In genomic region chr5:99034336-99034735, GRCh38 we compare ENCODE assay signal across 9 cellular contexts.
DNase-seq lines count a peak whose midpoint lies in the region; ATAC-seq and TF ChIP-seq lines count a peak whose summit lies in the region.
"Had no signal": no experiment of that assay in that cellular context is flagged by ENCODE, and none has a peak within 500 bp of the region (broad histone marks: within the 10 kb centered on the region; RNA-seq: fewer than 3 reads in every experiment).

No MANE protein-coding gene starts in this region.

- no peak for DNase-seq in activated CD4-positive, alpha-beta T cell treated with anti-CD3 and anti-CD28 coated beads for 36 hours
- no peak for DNase-seq in activated CD4-positive, alpha-beta T cell treated with anti-CD3 and anti-CD28 coated beads, Interleukin-2, amount 50 U/mL, for 1 hour
- DNase-seq in OCI-M1 (lab: John Stamatoyannopoulos, UW) (peak; percentile 83), spleen (no peak), glutamatergic neuron (no peak), islet precursor cell (no peak)
- DNase-seq in effector memory CD8-positive, alpha-beta T cell: no peak
- DNase-seq: NCI-H2081 treated with DMSO at 0.1 percent for 48 hours had no signal

- H3K4me1 ChIP-seq in spleen: peaks cover 25 to 70% (median 47%) of the 10 kb centered on the region in 6 donors

- peaks cover 0 to under 1% (median 0%) of the 10 kb centered on the region in 8 donors for H3K9me3 ChIP-seq in spleen

- no peak overlapping the region for H3K4me3 ChIP-seq in spleen

- TF ChIP-seq POLR2A in spleen (IDR thresholded peaks at IDR 0.05): no peak

- TF ChIP-seq CTCF in spleen (IDR thresholded peaks at IDR 0.05 in 8 of 11, conservative IDR thresholded peaks at IDR 0.05 in 3 of 11) (no peak), glutamatergic neuron (IDR thresholded peaks at IDR 0.05; ENCODE audit: partially characterized antibody, unreplicated experiment) (no peak)

- POLR2A ChIA-PET in activated CD4-positive, alpha-beta T cell treated with anti-CD3 and anti-CD28 coated beads for 36 hours (lab: Charles Lee): no interaction called here

- peak overlapping the region in 7 of 8 donors; percentile 74 to 87 (median 84) for H3K27ac ChIP-seq in spleen

- no peak for ATAC-seq in activated CD4-positive, alpha-beta T cell treated with anti-CD3 and anti-CD28 coated beads for 36 hours
- no peak for ATAC-seq in effector memory CD8-positive, alpha-beta T cell (replicated peaks)
- no peak for ATAC-seq in HG03565 (IDR thresholded peaks at IDR 0.05; ENCODE audit: unreplicated experiment)

- WGBS in spleen, 5 donors: 43 to 56% (median 51%) methylated on average over 1 of the region's 1 CpG

- CTCF ChIA-PET in activated CD4-positive, alpha-beta T cell treated with anti-CD3 and anti-CD28 coated beads for 36 hours (lab: Charles Lee): no interaction called here

- no peaks in the 10 kb centered on the region for H3K27me3 Mint-ChIP-seq in activated CD4-positive, alpha-beta T cell treated with anti-CD3 and anti-CD28 coated beads for 36 hours
- H3K27me3 Mint-ChIP-seq in effector memory CD8-positive, alpha-beta T cell: no peaks in the 10 kb centered on the region
- no peaks in the 10 kb centered on the region for H3K27me3 Mint-ChIP-seq in glutamatergic neuron (ENCODE audit: unreplicated experiment)

- H3K36me3 ChIP-seq in spleen: no peaks in the 10 kb centered on the region

- peaks cover 10% of the 10 kb centered on the region for H3K9me3 Mint-ChIP-seq in activated CD4-positive, alpha-beta T cell treated with anti-CD3 and anti-CD28 coated beads for 36 hours (ENCODE audit: low read depth)
- peaks cover 9 to 17% of the 10 kb centered on the region in 2 donors for H3K9me3 Mint-ChIP-seq in effector memory CD8-positive, alpha-beta T cell
- no peaks in the 10 kb centered on the region for H3K9me3 Mint-ChIP-seq in glutamatergic neuron (ENCODE audit: unreplicated experiment)

- no peaks in the 10 kb centered on the region for H3K27me3 ChIP-seq in spleen (replicated peaks in 1 of 7)

- peaks cover 14% of the 10 kb centered on the region for H3K36me3 Mint-ChIP-seq in activated CD4-positive, alpha-beta T cell treated with anti-CD3 and anti-CD28 coated beads for 36 hours (ENCODE audit: low read depth)
- no peaks in the 10 kb centered on the region for H3K36me3 Mint-ChIP-seq in effector memory CD8-positive, alpha-beta T cell (ENCODE audit: insufficient read depth)
- no peaks in the 10 kb centered on the region for H3K36me3 Mint-ChIP-seq in glutamatergic neuron (ENCODE audit: unreplicated experiment)

- intact Hi-C loops in activated CD4-positive, alpha-beta T cell treated with anti-CD3 and anti-CD28 coated beads for 36 hours (cut with DNase I, micrococcal nuclease): no loop called here
- intact Hi-C loops in spleen (cut with DNase I; ENCODE audit: low total_unique reads): loop anchor here (5.0 kb wide), 2 partner anchors 107 to 127 kb away; partner anchors contain the start of gene CHD1

- peak overlapping the region; percentile 24 for H3K4me3 Mint-ChIP-seq in activated CD4-positive, alpha-beta T cell treated with anti-CD3 and anti-CD28 coated beads for 36 hours
- H3K4me3 Mint-ChIP-seq in effector memory CD8-positive, alpha-beta T cell: peak overlapping the region; percentile 72 to 90
- no peak overlapping the region for H3K4me3 Mint-ChIP-seq in glutamatergic neuron (ENCODE audit: unreplicated experiment)

- H3K4me1 Mint-ChIP-seq in activated CD4-positive, alpha-beta T cell treated with anti-CD3 and anti-CD28 coated beads for 36 hours: peaks cover 66% of the 10 kb centered on the region
- peaks cover 45 to 55% of the 10 kb centered on the region in 2 donors for H3K4me1 Mint-ChIP-seq in effector memory CD8-positive, alpha-beta T cell (ENCODE audit: low read depth in 2 of 2)
- H3K4me1 Mint-ChIP-seq in glutamatergic neuron (ENCODE audit: low read depth, unreplicated experiment): peaks cover 5% of the 10 kb centered on the region

- peak overlapping the region; percentile 75 for H3K27ac Mint-ChIP-seq in activated CD4-positive, alpha-beta T cell treated with anti-CD3 and anti-CD28 coated beads for 36 hours
- H3K27ac Mint-ChIP-seq in effector memory CD8-positive, alpha-beta T cell: peak overlapping the region; percentile 96 to 99
- H3K27ac Mint-ChIP-seq in glutamatergic neuron (ENCODE audit: unreplicated experiment): no peak overlapping the region
